Comparison of ENCODE assay signal across 13 cellular contexts in genomic region chr10:4059471-4060138, GRCh38.
DNase-seq lines count a peak whose midpoint lies in the region; ATAC-seq and TF ChIP-seq lines count a peak whose summit lies in the region.
"Had no signal": no experiment of that assay in that cellular context is flagged by ENCODE, and none has a peak within 500 bp of the region (broad histone marks: within the 10 kb centered on the region; RNA-seq: fewer than 3 reads in every experiment).

No MANE protein-coding gene starts in this region.

- no peak overlapping the region for H2AFZ ChIP-seq in OCI-LY3 (ENCODE audit: low read depth, low read length)

- no peaks in the 10 kb centered on the region for H3K79me2 ChIP-seq in OCI-LY3 (ENCODE audit: low read length)

- H3K27ac ChIP-seq in OCI-LY3 (ENCODE audit: low read length) = no peak overlapping the region
- H3K27ac ChIP-seq in coronary artery = peak overlapping the region; percentile 71 to 85
- H3K27ac ChIP-seq in tibial artery = peak overlapping the region; percentile 77 to 87
- no peak overlapping the region for H3K27ac ChIP-seq in testis
- H3K27ac ChIP-seq in heart right ventricle = no peak overlapping the region
- H3K27ac ChIP-seq: upper lobe of right lung had no signal

- TF ChIP-seq POLR2A in testis (IDR thresholded peaks at IDR 0.05) = no peak

- no peaks in the 10 kb centered on the region for H3K27me3 Mint-ChIP-seq in activated T-cell treated with anti-CD3 and anti-CD28 coated beads, Interleukin-2, amount 50 U/mL, for 72 hours (ENCODE audit: low read depth)
- H3K27me3 Mint-ChIP-seq: brain had no signal

- no peaks in the 10 kb centered on the region for H3K9me3 ChIP-seq in OCI-LY3 (ENCODE audit: insufficient read depth, low read length)
- H3K9me3 ChIP-seq in tibial artery = no peaks in the 10 kb centered on the region
- no peaks in the 10 kb centered on the region for H3K9me3 ChIP-seq in testis
- no peaks in the 10 kb centered on the region for H3K9me3 ChIP-seq in heart right ventricle
- H3K9me3 ChIP-seq: upper lobe of right lung had no signal

- no peak for DNase-seq in activated T-cell treated with anti-CD3 and anti-CD28 coated beads, Interleukin-2, amount 50 U/mL, for 72 hours
- DNase-seq in activated T-cell treated with anti-CD3 and anti-CD28 coated beads for 4 hours (no peak), coronary artery (ENCODE audit: low spot score) (no peak), tibial artery (no peak), testis (no peak), heart right ventricle (no peak)
- DNase-seq: activated T-cell treated with anti-CD3 and anti-CD28 coated beads, Interleukin-2, amount 50 U/mL, for 1 hour; NCI-H226; upper lobe of right lung had no signal

- TF ChIP-seq CTCF in OCI-LY3 (IDR thresholded peaks at IDR 0.05; ENCODE audit: low read depth, low read length) = no peak
- no peak for TF ChIP-seq CTCF in coronary artery (IDR thresholded peaks at IDR 0.05)
- TF ChIP-seq CTCF in tibial artery (IDR thresholded peaks at IDR 0.05) = no peak
- TF ChIP-seq CTCF in testis (IDR thresholded peaks at IDR 0.05) = no peak
- TF ChIP-seq CTCF in heart right ventricle (IDR thresholded peaks at IDR 0.05) = no peak

- H3K36me3 Mint-ChIP-seq in activated T-cell treated with anti-CD3 and anti-CD28 coated beads, Interleukin-2, amount 50 U/mL, for 72 hours (ENCODE audit: insufficient read depth in 2 of 2) = no peaks in the 10 kb centered on the region
- H3K36me3 Mint-ChIP-seq: brain had no signal

- H3K27ac Mint-ChIP-seq in activated T-cell treated with anti-CD3 and anti-CD28 coated beads, Interleukin-2, amount 50 U/mL, for 72 hours = no peak overlapping the region
- H3K27ac Mint-ChIP-seq: brain had no signal

- H3K4me3 ChIP-seq in OCI-LY3 (ENCODE audit: low read length) (no peak overlapping the region), coronary artery (no peak overlapping the region), tibial artery (no peak overlapping the region), testis (no peak overlapping the region), heart right ventricle (no peak overlapping the region)
- H3K4me3 ChIP-seq: smooth muscle cell, upper lobe of right lung had no signal

- 80 to 83% methylated on average over 11 of the region's 11 CpGs for WGBS in testis, 2 donors
- WGBS in heart right ventricle, 2 donors = 79% methylated on average over 11 of the region's 11 CpGs

- peak overlapping the region; percentile 32; the same call in 1 of the 2 replicates for H3K4me2 ChIP-seq in OCI-LY3 (ENCODE audit: low read length)

- ATAC-seq in activated T-cell treated with anti-CD3 and anti-CD28 coated beads, Interleukin-2, amount 50 U/mL, for 72 hours (replicated peaks in 1 of 2) = peak; percentile 43 to 59
- no peak for ATAC-seq in GM19324 (IDR thresholded peaks at IDR 0.05; ENCODE audit: low FRiP score, unreplicated experiment)
- ATAC-seq in heart right ventricle = no peak
- ATAC-seq: upper lobe of right lung had no signal

- H3K9me3 Mint-ChIP-seq in activated T-cell treated with anti-CD3 and anti-CD28 coated beads, Interleukin-2, amount 50 U/mL, for 72 hours = no peaks in the 10 kb centered on the region

- intact Hi-C loops in tibial artery (cut with DNase I; ENCODE audit: low total_unique reads) = loop anchor here (5.0 to 10.0 kb wide), 3 partner anchors 125 to 277 kb away; no protein-coding TSS in a partner anchor
- intact Hi-C loops in testis (cut with DNase I; ENCODE audit: low total_unique reads) = no loop called here
- intact Hi-C loops in heart right ventricle (cut with DNase I) = no loop called here

- H3K4me1 Mint-ChIP-seq in activated T-cell treated with anti-CD3 and anti-CD28 coated beads, Interleukin-2, amount 50 U/mL, for 72 hours (ENCODE audit: low read depth) = peaks cover 20% of the 10 kb centered on the region

- H4K20me1 ChIP-seq in OCI-LY3 (ENCODE audit: insufficient read depth, low read length) = no peaks in the 10 kb centered on the region

- H3K9ac ChIP-seq in OCI-LY3 (ENCODE audit: low read length) = no peak overlapping the region

- peak overlapping the region in 1 of 2 donors; percentile 47 for H3K4me3 Mint-ChIP-seq in activated T-cell treated with anti-CD3 and anti-CD28 coated beads, Interleukin-2, amount 50 U/mL, for 72 hours
- H3K4me3 Mint-ChIP-seq: brain had no signal

- H3K36me3 ChIP-seq in OCI-LY3 (replicated peaks; ENCODE audit: low read depth, low read length) (no peaks in the 10 kb centered on the region), tibial artery (no peaks in the 10 kb centered on the region), testis (ENCODE audit: low read depth, missing control alignments) (no peaks in the 10 kb centered on the region), heart right ventricle (no peaks in the 10 kb centered on the region)
- H3K36me3 ChIP-seq: upper lobe of right lung had no signal

- H3K27me3 ChIP-seq in OCI-LY3 (ENCODE audit: low read depth, low read length) (no peaks in the 10 kb centered on the region), tibial artery (no peaks in the 10 kb centered on the region), testis (no peaks in the 10 kb centered on the region), heart right ventricle (no peaks in the 10 kb centered on the region)
- H3K27me3 ChIP-seq: upper lobe of right lung had no signal

- H3K4me1 ChIP-seq in OCI-LY3 (ENCODE audit: low read length) (peaks cover 7% of the 10 kb centered on the region), tibial artery (peaks cover 0 to 68% (median 43%) of the 10 kb centered on the region in 4 donors), testis (peaks cover 16% of the 10 kb centered on the region), heart right ventricle (peaks cover 0 to 18% (median 13%) of the 10 kb centered on the region in 9 donors)

Comparison
In these comparisons a context has a peak if more than half of its experiments do, and no peak if none do; other contexts are left out.
1. ATAC-seq: peak in activated T-cell treated with anti-CD3 and anti-CD28 coated beads, Interleukin-2, amount 50 U/mL, for 72 hours (2 of 2); none in GM19324 (single experiment) and heart right ventricle (0 of 8).
2. H3K27ac ChIP-seq: peak in coronary artery (2 of 2) and tibial artery (2 of 2); none in OCI-LY3 (single experiment), testis (0 of 2) and heart right ventricle (0 of 10).